In the genomic region with DNA sequence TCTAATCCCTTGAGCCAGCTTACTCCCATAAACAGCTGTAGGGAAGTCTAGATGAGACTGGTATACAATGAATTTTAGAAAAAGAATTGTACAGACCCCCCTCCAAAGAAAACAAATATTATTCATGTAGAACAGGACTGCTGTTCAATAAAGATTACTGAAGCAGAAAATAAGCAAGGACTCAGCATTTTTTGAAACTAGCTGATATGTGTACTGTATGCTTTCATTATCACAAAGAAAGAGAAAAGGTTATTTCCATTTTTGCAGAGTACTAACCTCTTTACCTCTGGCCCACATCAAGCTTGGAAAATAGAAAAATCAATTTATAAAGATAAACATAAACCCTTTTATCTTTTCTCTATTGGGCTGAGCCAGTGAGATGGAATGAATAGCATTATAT, we compare ENCODE assay signal across 28 cellular contexts.
"Had no signal": no experiment of that assay in that cellular context is flagged by ENCODE, and none has a peak within 500 bp of the region (broad histone marks: within the 10 kb centered on the region; RNA-seq: fewer than 3 reads in every experiment).

No MANE protein-coding gene starts in this region.

- H3K9me3 Mint-ChIP-seq: mesothelial cell of epicardium, neural progenitor cell, type B pancreatic cell had no signal

- H3K27me3 Mint-ChIP-seq: dendritic cell treated with granulocyte-macrophage colony-stimulating factor and Interleukin-4, amounts not matched to agents 40 ng/mL and 50 ng/mL, for 4 days; naive B cell; natural killer cell treated with Interleukin-12 subunit alpha and Interleukin-12 subunit beta and Interleukin-15 and Interleukin-18, amount 100 ng/mL, for 72 hours; progenitor cell of endocrine pancreas; type B pancreatic cell had no signal

- H3K27ac Mint-ChIP-seq: dendritic cell treated with granulocyte-macrophage colony-stimulating factor and Interleukin-4, amounts not matched to agents 40 ng/mL and 50 ng/mL, for 4 days; mesothelial cell of epicardium; naive B cell; natural killer cell treated with Interleukin-12 subunit alpha and Interleukin-12 subunit beta and Interleukin-15 and Interleukin-18, amount 100 ng/mL, for 72 hours; neural progenitor cell; progenitor cell of endocrine pancreas; type B pancreatic cell had no signal

- H3K36me3 Mint-ChIP-seq: mesothelial cell of epicardium; naive B cell; natural killer cell treated with Interleukin-12 subunit alpha and Interleukin-12 subunit beta and Interleukin-15 and Interleukin-18, amount 100 ng/mL, for 72 hours; neural progenitor cell; type B pancreatic cell had no signal

- ATAC-seq: foreskin keratinocyte; gastroesophageal sphincter; heart left ventricle; left lobe of liver; mucosa of descending colon; natural killer cell treated with Interleukin-12 subunit alpha and Interleukin-12 subunit beta and Interleukin-15 and Interleukin-18, amount 100 ng/mL, for 72 hours had no signal

- H3K4me1 Mint-ChIP-seq: naive B cell, neural progenitor cell had no signal

- H3K27ac ChIP-seq: colonic mucosa, esophagus muscularis mucosa, foreskin keratinocyte, gastroesophageal sphincter, heart left ventricle, hepatocyte, neural progenitor cell, parathyroid adenoma, right lobe of liver, stomach, thyroid gland had no signal

- DNase-seq: colonic mucosa; effector CD8-positive, alpha-beta T cell; foreskin keratinocyte; heart left ventricle; kidney; mesenchymal stem cell; mucosa of descending colon; naive B cell; right lobe of liver; small intestine; stimulated activated CD4-positive, alpha-beta T cell treated with anti-CD3 and anti-CD28 coated beads, Interleukin-12 subunit alpha, Interleukin-12 subunit beta, amount 100 ng/mL, for 4 hours; stimulated activated CD4-positive, alpha-beta T cell treated with anti-CD3 and anti-CD28 coated beads, Interleukin-1b, Interleukin-23, amount 100 ng/mL, for 48 hours; stimulated activated CD4-positive, alpha-beta T cell treated with anti-CD3 and anti-CD28 coated beads, Interleukin-4, amount 100 ng/mL, for 1 hour; stimulated activated CD8-positive, alpha-beta memory T cell treated with anti-CD3 and anti-CD28 coated beads, Interleukin-4, amount 100 ng/mL, for 48 hours; stimulated activated naive CD4-positive, alpha-beta T cell; stomach; thyroid gland had no signal

- H3K4me3 Mint-ChIP-seq: dendritic cell treated with granulocyte-macrophage colony-stimulating factor and Interleukin-4, amounts not matched to agents 40 ng/mL and 50 ng/mL, for 4 days; mesothelial cell of epicardium; naive B cell; natural killer cell treated with Interleukin-12 subunit alpha and Interleukin-12 subunit beta and Interleukin-15 and Interleukin-18, amount 100 ng/mL, for 72 hours; neural progenitor cell; type B pancreatic cell had no signal
